In genomic region chr20:10919549-10920140, GRCh38 we compare ENCODE assay signal across 10 cellular contexts.
DNase-seq lines count a peak whose midpoint lies in the region; ATAC-seq and TF ChIP-seq lines count a peak whose summit lies in the region.
"Had no signal": no experiment of that assay in that cellular context is flagged by ENCODE, and none has a peak within 500 bp of the region (broad histone marks: within the 10 kb centered on the region; RNA-seq: fewer than 3 reads in every experiment).

No MANE protein-coding gene starts in this region.

- no peak for DNase-seq in HCT116 (ENCODE audit: low read depth, low spot score)
- peak in 4 of 7 donors; percentile 4 to 45 (median 16) for DNase-seq in adrenal gland
- no peak for DNase-seq in suprapubic skin (ENCODE audit: low spot score in 2 of 2)
- no peak for DNase-seq in NCI-H774 (lab: John Stamatoyannopoulos, UW)
- no peak for DNase-seq in GDM1 (lab: John Stamatoyannopoulos, UW)
- DNase-seq: dorsolateral prefrontal cortex had no signal

- POLR2A ChIA-PET in HCT116 (lab: Charles Lee) = no interaction called here

- intact Hi-C loops in HCT116 (cut with micrococcal nuclease) (no loop called here), adrenal gland (cut with DNase I) (no loop called here)

- RAD21 ChIA-PET in HCT116 (lab: Charles Lee; ENCODE audit: low non-redundant PET in 1 of 2, low total read pairs in 2 of 2, uncharacterized antibody in 2 of 2, unreplicated experiment in 2 of 2) = no interaction called here

- WGBS in adrenal gland, 4 donors = 42 to 54% (median 44%) methylated on average over 2 to 5 of the region's 5 CpGs
- WGBS in gastroesophageal sphincter (ENCODE audit: low coverage in 1 of 2), 2 donors = 39 to 41% methylated on average over 2 to 5 of the region's 5 CpGs
- WGBS in suprapubic skin = 30% methylated on average over 4 of the region's 5 CpGs

- H3K4me3 ChIP-seq in HCT116 (replicated peaks in 1 of 2; ENCODE audit: low read depth in 1 of 2, low read length in 2 of 2) (no peak overlapping the region), adrenal gland (no peak overlapping the region), gastroesophageal sphincter (no peak overlapping the region), suprapubic skin (no peak overlapping the region)
- H3K4me3 ChIP-seq: dorsolateral prefrontal cortex, GM12878, skin epidermis had no signal

- ATAC-seq in HCT116 (peak; percentile 22; the same call in 1 of the 2 replicates), gastroesophageal sphincter (peak; percentile 60), GM19463 (IDR thresholded peaks at IDR 0.05; ENCODE audit: unreplicated experiment) (no peak)
- ATAC-seq: GM12878 had no signal

- no TSS peak for BruUV-seq in HCT116 (replicated peaks; lab: Mats Ljungman, UMichigan)

- 0 out of 2 replicates have a peak overlapping the region, but pooled peaks have one; percentile 10 for H3K4me2 ChIP-seq in HCT116 (ENCODE audit: low read length)

- no peak for TF ChIP-seq POLR2A in HCT116 (IDR thresholded peaks at IDR 0.05; ENCODE audit: borderline replicate concordance, extremely low read depth, insufficient read depth, insufficient read length)
- TF ChIP-seq POLR2A in adrenal gland (IDR thresholded peaks at IDR 0.05) = no peak
- TF ChIP-seq POLR2A in gastroesophageal sphincter (IDR thresholded peaks at IDR 0.05) = no peak
- no peak for TF ChIP-seq POLR2A in suprapubic skin (IDR thresholded peaks at IDR 0.05)

- H3K4me1 ChIP-seq in HCT116 (ENCODE audit: control insufficient read depth in 1 of 2, insufficient read depth in 2 of 2, low read length in 2 of 2) (peaks cover 2 to 18% of the 10 kb centered on the region in 2 experiments; a peak in 3 of 4 replicates), adrenal gland (replicated peaks in 1 of 2) (no peaks in the 10 kb centered on the region), gastroesophageal sphincter (no peaks in the 10 kb centered on the region), suprapubic skin (peaks cover 12% of the 10 kb centered on the region)

- H3K36me3 ChIP-seq in HCT116 (ENCODE audit: control insufficient read depth in 1 of 2, insufficient read depth in 2 of 2, low read length in 2 of 2) = no peaks in the 10 kb centered on the region
- H3K36me3 ChIP-seq in adrenal gland (replicated peaks in 1 of 2) = no peaks in the 10 kb centered on the region
- no peaks in the 10 kb centered on the region for H3K36me3 ChIP-seq in gastroesophageal sphincter
- H3K36me3 ChIP-seq in suprapubic skin = no peaks in the 10 kb centered on the region

- no peak overlapping the region for H3K9ac ChIP-seq in HCT116 (ENCODE audit: low read length)

- no peaks in the 10 kb centered on the region for H4K20me1 ChIP-seq in HCT116 (ENCODE audit: insufficient read depth)

- TF ChIP-seq EP300 in gastroesophageal sphincter (IDR thresholded peaks at IDR 0.05) (no peak), suprapubic skin (IDR thresholded peaks at IDR 0.05) (no peak)

- no peak overlapping the region for H2AFZ ChIP-seq in HCT116 (ENCODE audit: low read depth, low read length, poor library complexity, severe bottlenecking)

- TF ChIP-seq CTCF in HCT116 (IDR thresholded peaks at IDR 0.05 in 2 of 3, conservative IDR thresholded peaks at IDR 0.05 in 1 of 3; ENCODE audit: borderline replicate concordance in 1 of 3, insufficient read depth in 1 of 3, low read depth in 2 of 3, low read length in 2 of 3) (no peak), adrenal gland (IDR thresholded peaks at IDR 0.05) (no peak), gastroesophageal sphincter (IDR thresholded peaks at IDR 0.05) (no peak), suprapubic skin (IDR thresholded peaks at IDR 0.05) (no peak)

- TF ChIP-seq RAD21 in HCT116 (IDR thresholded peaks at IDR 0.05; ENCODE audit: low read depth) = no peak

- H3K27ac ChIP-seq in HCT116 (ENCODE audit: low read depth, low read length) (no peak overlapping the region), adrenal gland (no peak overlapping the region), gastroesophageal sphincter (peak overlapping the region in 1 of 4 donors; percentile 42), suprapubic skin (peak overlapping the region; percentile 39)
- H3K27ac ChIP-seq: dorsolateral prefrontal cortex had no signal

- H3K9me3 ChIP-seq in HCT116 (ENCODE audit: control insufficient read depth in 1 of 2, insufficient read depth in 1 of 2, low read depth in 1 of 2, low read length in 2 of 2) = no peaks in the 10 kb centered on the region
- no peaks in the 10 kb centered on the region for H3K9me3 ChIP-seq in adrenal gland (replicated peaks in 1 of 3)
- no peaks in the 10 kb centered on the region for H3K9me3 ChIP-seq in gastroesophageal sphincter
- H3K9me3 ChIP-seq in suprapubic skin = no peaks in the 10 kb centered on the region

- CTCF ChIA-PET in HCT116 (lab: Charles Lee) = no interaction called here

- no peaks in the 10 kb centered on the region for H3K9me2 ChIP-seq in HCT116 (ENCODE audit: insufficient read depth)

- no peaks in the 10 kb centered on the region for H3K79me2 ChIP-seq in HCT116 (ENCODE audit: insufficient read depth, low read length)

- H3K27me3 ChIP-seq in HCT116 (ENCODE audit: insufficient read depth, low read length) (no peaks in the 10 kb centered on the region), adrenal gland (no peaks in the 10 kb centered on the region), gastroesophageal sphincter (no peaks in the 10 kb centered on the region), suprapubic skin (no peaks in the 10 kb centered on the region)
- H3K27me3 ChIP-seq: dorsolateral prefrontal cortex had no signal

TF ChIP-seq in HCT116, 20 proteins besides CTCF, POLR2A, EP300 and RAD21:
- TF ChIP-seq ZFX (IDR thresholded peaks at IDR 0.05) (no peak), POLR2AphosphoS5 (IDR thresholded peaks at IDR 0.05; ENCODE audit: low read depth, low read length) (no peak), SRF (IDR thresholded peaks at IDR 0.05; ENCODE audit: low read depth) (no peak), EGR1 (IDR thresholded peaks at IDR 0.05; ENCODE audit: low read depth) (no peak), ELF1 (IDR thresholded peaks at IDR 0.05; ENCODE audit: borderline replicate concordance, low read depth) (no peak), TCF7L2 (IDR thresholded peaks at IDR 0.05; ENCODE audit: borderline replicate concordance, extremely low read depth, insufficient read depth, insufficient read length) (no peak), ZNF274 (IDR thresholded peaks at IDR 0.05; ENCODE audit: low read depth, low read length) (no peak), JUND (IDR thresholded peaks at IDR 0.05) (no peak), ZBTB33 (IDR thresholded peaks at IDR 0.05; ENCODE audit: extremely low read depth, insufficient replicate concordance, low read length) (no peak), YY1 (IDR thresholded peaks at IDR 0.05; ENCODE audit: extremely low read depth, insufficient replicate concordance, low read depth, low read length) (no peak), SP1 (IDR thresholded peaks at IDR 0.05; ENCODE audit: low read depth) (no peak)
- TF ChIP-seq, protein P1, sequence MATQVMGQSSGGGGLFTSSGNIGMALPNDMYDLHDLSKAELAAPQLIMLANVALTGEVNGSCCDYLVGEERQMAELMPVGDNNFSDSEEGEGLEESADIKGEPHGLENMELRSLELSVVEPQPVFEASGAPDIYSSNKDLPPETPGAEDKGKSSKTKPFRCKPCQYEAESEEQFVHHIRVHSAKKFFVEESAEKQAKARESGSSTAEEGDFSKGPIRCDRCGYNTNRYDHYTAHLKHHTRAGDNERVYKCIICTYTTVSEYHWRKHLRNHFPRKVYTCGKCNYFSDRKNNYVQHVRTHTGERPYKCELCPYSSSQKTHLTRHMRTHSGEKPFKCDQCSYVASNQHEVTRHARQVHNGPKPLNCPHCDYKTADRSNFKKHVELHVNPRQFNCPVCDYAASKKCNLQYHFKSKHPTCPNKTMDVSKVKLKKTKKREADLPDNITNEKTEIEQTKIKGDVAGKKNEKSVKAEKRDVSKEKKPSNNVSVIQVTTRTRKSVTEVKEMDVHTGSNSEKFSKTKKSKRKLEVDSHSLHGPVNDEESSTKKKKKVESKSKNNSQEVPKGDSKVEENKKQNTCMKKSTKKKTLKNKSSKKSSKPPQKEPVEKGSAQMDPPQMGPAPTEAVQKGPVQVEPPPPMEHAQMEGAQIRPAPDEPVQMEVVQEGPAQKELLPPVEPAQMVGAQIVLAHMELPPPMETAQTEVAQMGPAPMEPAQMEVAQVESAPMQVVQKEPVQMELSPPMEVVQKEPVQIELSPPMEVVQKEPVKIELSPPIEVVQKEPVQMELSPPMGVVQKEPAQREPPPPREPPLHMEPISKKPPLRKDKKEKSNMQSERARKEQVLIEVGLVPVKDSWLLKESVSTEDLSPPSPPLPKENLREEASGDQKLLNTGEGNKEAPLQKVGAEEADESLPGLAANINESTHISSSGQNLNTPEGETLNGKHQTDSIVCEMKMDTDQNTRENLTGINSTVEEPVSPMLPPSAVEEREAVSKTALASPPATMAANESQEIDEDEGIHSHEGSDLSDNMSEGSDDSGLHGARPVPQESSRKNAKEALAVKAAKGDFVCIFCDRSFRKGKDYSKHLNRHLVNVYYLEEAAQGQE (IDR thresholded peaks at IDR 0.05; ENCODE audit: low read depth) = no peak
- TF ChIP-seq, protein P2, sequence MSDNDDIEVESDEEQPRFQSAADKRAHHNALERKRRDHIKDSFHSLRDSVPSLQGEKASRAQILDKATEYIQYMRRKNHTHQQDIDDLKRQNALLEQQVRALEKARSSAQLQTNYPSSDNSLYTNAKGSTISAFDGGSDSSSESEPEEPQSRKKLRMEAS (IDR thresholded peaks at IDR 0.05) = no peak
- TF ChIP-seq, protein P3, sequence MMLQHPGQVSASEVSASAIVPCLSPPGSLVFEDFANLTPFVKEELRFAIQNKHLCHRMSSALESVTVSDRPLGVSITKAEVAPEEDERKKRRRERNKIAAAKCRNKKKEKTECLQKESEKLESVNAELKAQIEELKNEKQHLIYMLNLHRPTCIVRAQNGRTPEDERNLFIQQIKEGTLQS (IDR thresholded peaks at IDR 0.05) = no peak

Comparison
In these comparisons a context has a peak if more than half of its experiments do, and no peak if none do; other contexts are left out.
1. DNase-seq: peak in adrenal gland (4 of 7); none in HCT116 (single experiment), suprapubic skin (0 of 2), NCI-H774 (single experiment) and GDM1 (single experiment).